Comparison of ENCODE assay signal across 15 cellular contexts in the genomic region with DNA sequence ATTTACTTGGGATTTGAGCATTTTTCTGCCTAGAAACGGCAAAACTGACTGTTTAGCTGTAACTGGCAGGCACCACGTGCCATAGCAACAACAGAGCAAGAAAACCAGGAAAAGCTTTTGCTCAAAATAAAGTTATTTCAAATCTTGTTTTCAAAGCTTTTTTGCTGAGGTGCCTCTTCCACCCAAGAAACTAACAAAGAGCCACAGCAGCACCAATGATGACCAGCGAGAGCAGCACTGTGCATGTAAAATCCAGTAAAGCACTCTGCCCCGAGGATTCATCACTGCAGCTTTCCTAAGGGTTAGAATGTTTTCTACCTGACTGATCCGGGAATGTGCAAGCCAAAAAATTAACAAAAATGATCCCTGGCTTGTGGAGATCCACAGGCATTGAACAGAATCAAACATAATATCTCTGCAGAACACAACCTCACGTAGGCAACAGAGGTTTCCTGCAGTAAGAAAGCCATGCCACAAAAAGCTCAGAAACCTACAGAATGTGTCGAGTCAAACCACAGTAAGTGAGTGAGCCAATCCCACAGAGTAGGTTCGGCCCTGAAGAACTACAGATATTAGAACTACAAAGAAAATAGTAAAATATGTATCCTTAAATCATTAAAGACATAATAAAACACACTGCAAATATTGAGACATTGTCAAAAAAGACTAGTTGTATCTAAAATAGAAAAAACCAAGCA. TPM values are rescaled to one million over a fixed set of nuclear protein-coding genes. Genes with fewer than 3 reads are reported as not detected.
A peak's percentile ranks its signal among the peaks of the same experiment; 100 is the strongest.
DNase-seq lines count a peak whose midpoint lies in the region; ATAC-seq, FAIRE-seq and TF ChIP-seq lines count a peak whose summit lies in the region.
"Had no signal": no experiment of that assay in that cellular context is flagged by ENCODE, and none has a peak within 500 bp of the region (broad histone marks: within the 10 kb centered on the region; RNA-seq: fewer than 3 reads in every experiment).

No MANE protein-coding gene starts in this region.

- POLR2A ChIA-PET in activated naive CD8-positive, alpha-beta T cell treated with anti-CD3 and anti-CD28 coated beads, Interleukin-2, amount 10 ng/mL, durations not matched to agents 7 days and 5 days (lab: Charles Lee), result no interaction called here
- POLR2A ChIA-PET in WTC11 (lab: Charles Lee), result no interaction called here

- CTCF ChIA-PET in WTC11 (lab: Charles Lee), result interaction anchor here (0.6 to 1.4 kb wide), 3 partner anchors 13 to 267 kb away, joined by 3 to 6 read pairs (median 3); no protein-coding TSS in a partner anchor

- H3K27me3 Mint-ChIP-seq in activated naive CD8-positive, alpha-beta T cell treated with anti-CD3 and anti-CD28 coated beads, Interleukin-2, amount 10 ng/mL, durations not matched to agents 7 days and 5 days, result peaks cover 49% of the 10 kb centered on the region
- H3K27me3 Mint-ChIP-seq in activated naive CD8-positive, alpha-beta T cell treated with anti-CD3 and anti-CD28 coated beads for 36 hours, result peaks cover 23% of the 10 kb centered on the region
- no peaks in the 10 kb centered on the region for H3K27me3 Mint-ChIP-seq in WTC11 (ENCODE audit: low read depth)

- intact Hi-C loops in esophagus muscularis mucosa (cut with DNase I), result loop anchor here (10.0 kb wide), 1 partner anchor 738 kb away; no protein-coding TSS in a partner anchor

- H3K27me3 ChIP-seq in kidney epithelial cell (ENCODE audit: control insufficient read depth, insufficient read depth, low read length) (no peaks in the 10 kb centered on the region), esophagus muscularis mucosa (peaks cover 0 to 6% (median 0%) of the 10 kb centered on the region in 4 donors)
- H3K27me3 ChIP-seq: right atrium auricular region had no signal

- H3K9me3 Mint-ChIP-seq in activated naive CD8-positive, alpha-beta T cell treated with anti-CD3 and anti-CD28 coated beads, Interleukin-2, amount 10 ng/mL, durations not matched to agents 7 days and 5 days, result no peaks in the 10 kb centered on the region
- no peaks in the 10 kb centered on the region for H3K9me3 Mint-ChIP-seq in activated naive CD8-positive, alpha-beta T cell treated with anti-CD3 and anti-CD28 coated beads for 36 hours
- H3K9me3 Mint-ChIP-seq in WTC11, result peaks cover 3% of the 10 kb centered on the region; the same call in 1 of the 2 replicates

- H3K36me3 Mint-ChIP-seq in activated naive CD8-positive, alpha-beta T cell treated with anti-CD3 and anti-CD28 coated beads, Interleukin-2, amount 10 ng/mL, durations not matched to agents 7 days and 5 days, result peaks cover 2% of the 10 kb centered on the region
- no peaks in the 10 kb centered on the region for H3K36me3 Mint-ChIP-seq in activated naive CD8-positive, alpha-beta T cell treated with anti-CD3 and anti-CD28 coated beads for 36 hours
- no peaks in the 10 kb centered on the region for H3K36me3 Mint-ChIP-seq in WTC11

- no peak for TF ChIP-seq CTCF in WTC11 (IDR thresholded peaks at IDR 0.05)
- peak; percentile 28 for TF ChIP-seq CTCF in kidney epithelial cell (IDR thresholded peaks at IDR 0.05; ENCODE audit: insufficient read depth, low read length, poor library complexity, severe bottlenecking)
- TF ChIP-seq CTCF in esophagus muscularis mucosa (IDR thresholded peaks at IDR 0.05), result no peak

- peak; percentile 55 for ATAC-seq in activated naive CD8-positive, alpha-beta T cell treated with anti-CD3 and anti-CD28 coated beads, Interleukin-2, amount 10 ng/mL, durations not matched to agents 7 days and 5 days (ENCODE audit: low read depth)
- peak; percentile 26; the same call in 1 of the 2 replicates for ATAC-seq in WTC11

- no peaks in the 10 kb centered on the region for H3K9me3 ChIP-seq in esophagus muscularis mucosa
- H3K9me3 ChIP-seq: right atrium auricular region, thoracic aorta had no signal

- H3K4me3 ChIP-seq in kidney epithelial cell (ENCODE audit: low read depth, low read length), result no peak overlapping the region
- H3K4me3 ChIP-seq in esophagus muscularis mucosa, result no peak overlapping the region
- H3K4me3 ChIP-seq: right atrium auricular region, thoracic aorta had no signal

- no peak overlapping the region for H3K27ac Mint-ChIP-seq in activated naive CD8-positive, alpha-beta T cell treated with anti-CD3 and anti-CD28 coated beads, Interleukin-2, amount 10 ng/mL, durations not matched to agents 7 days and 5 days
- no peak overlapping the region for H3K27ac Mint-ChIP-seq in activated naive CD8-positive, alpha-beta T cell treated with anti-CD3 and anti-CD28 coated beads for 36 hours
- no peak overlapping the region for H3K27ac Mint-ChIP-seq in WTC11
- H3K27ac Mint-ChIP-seq: B cell had no signal

- H3K4me1 ChIP-seq in esophagus muscularis mucosa, result no peaks in the 10 kb centered on the region
- H3K4me1 ChIP-seq: right atrium auricular region had no signal

- DNase-seq in activated naive CD8-positive, alpha-beta T cell treated with anti-CD3 and anti-CD28 coated beads, Interleukin-2, amount 10 ng/mL, durations not matched to agents 7 days and 5 days, result no peak
- DNase-seq in activated naive CD8-positive, alpha-beta T cell treated with anti-CD3 and anti-CD28 coated beads for 36 hours, result no peak
- DNase-seq in WTC11 (ENCODE audit: low spot score) (no peak), kidney epithelial cell (ENCODE audit: low read depth) (no peak), urothelium cell line (ENCODE audit: low spot score) (peak; percentile 38), DMS79 treated with DMSO at 0.1 percent for 48 hours (lab: John Stamatoyannopoulos, UW) (no peak), NOMO-1 treated with DMSO at 0.1 percent for 48 hours (lab: John Stamatoyannopoulos, UW; ENCODE audit: unreplicated experiment) (no peak), esophagus muscularis mucosa (ENCODE audit: extremely low spot score) (no peak)
- DNase-seq: activated naive CD4-positive, alpha-beta T cell; mammary epithelial cell; NCI-H2171 had no signal

- no peak for TF ChIP-seq POLR2A in esophagus muscularis mucosa (IDR thresholded peaks at IDR 0.05; ENCODE audit: low read depth)

- no peak overlapping the region for H3K27ac ChIP-seq in esophagus muscularis mucosa (replicated peaks in 1 of 4)
- H3K27ac ChIP-seq: right atrium auricular region, thoracic aorta had no signal

- TF ChIP-seq EP300 in esophagus muscularis mucosa (IDR thresholded peaks at IDR 0.05), result no peak

- FAIRE-seq in urothelium cell line (lab: Jason Lieb, UNC), result no peak

- 74% methylated on average over 7 of the region's 8 CpGs for WGBS in esophagus muscularis mucosa

- H3K4me1 Mint-ChIP-seq in activated naive CD8-positive, alpha-beta T cell treated with anti-CD3 and anti-CD28 coated beads, Interleukin-2, amount 10 ng/mL, durations not matched to agents 7 days and 5 days, result peaks cover 30% of the 10 kb centered on the region
- peaks cover 20% of the 10 kb centered on the region for H3K4me1 Mint-ChIP-seq in activated naive CD8-positive, alpha-beta T cell treated with anti-CD3 and anti-CD28 coated beads for 36 hours
- H3K4me1 Mint-ChIP-seq in WTC11, result peaks cover 16% of the 10 kb centered on the region

- H3K36me3 ChIP-seq in kidney epithelial cell (ENCODE audit: control insufficient read depth, insufficient read depth, low read length), result no peaks in the 10 kb centered on the region
- no peaks in the 10 kb centered on the region for H3K36me3 ChIP-seq in esophagus muscularis mucosa
- H3K36me3 ChIP-seq: right atrium auricular region, thoracic aorta had no signal

- H3K4me3 Mint-ChIP-seq in activated naive CD8-positive, alpha-beta T cell treated with anti-CD3 and anti-CD28 coated beads, Interleukin-2, amount 10 ng/mL, durations not matched to agents 7 days and 5 days, result peak overlapping the region; percentile 49
- H3K4me3 Mint-ChIP-seq in activated naive CD8-positive, alpha-beta T cell treated with anti-CD3 and anti-CD28 coated beads for 36 hours, result no peak overlapping the region
- no peak overlapping the region for H3K4me3 Mint-ChIP-seq in WTC11
- H3K4me3 Mint-ChIP-seq: B cell had no signal

TF ChIP-seq in WTC11, 78 proteins besides CTCF, POLR2A, EP300 and RAD21 (continues in another document):
- no peak for TF ChIP-seq EMX1 (CRISPR knock-in tag; IDR thresholded peaks at IDR 0.05)
- TF ChIP-seq ETV6 (CRISPR knock-in tag; IDR thresholded peaks at IDR 0.05), result no peak
- no peak for TF ChIP-seq TEAD1 (CRISPR knock-in tag; IDR thresholded peaks at IDR 0.05)
- TF ChIP-seq, protein P1, sequence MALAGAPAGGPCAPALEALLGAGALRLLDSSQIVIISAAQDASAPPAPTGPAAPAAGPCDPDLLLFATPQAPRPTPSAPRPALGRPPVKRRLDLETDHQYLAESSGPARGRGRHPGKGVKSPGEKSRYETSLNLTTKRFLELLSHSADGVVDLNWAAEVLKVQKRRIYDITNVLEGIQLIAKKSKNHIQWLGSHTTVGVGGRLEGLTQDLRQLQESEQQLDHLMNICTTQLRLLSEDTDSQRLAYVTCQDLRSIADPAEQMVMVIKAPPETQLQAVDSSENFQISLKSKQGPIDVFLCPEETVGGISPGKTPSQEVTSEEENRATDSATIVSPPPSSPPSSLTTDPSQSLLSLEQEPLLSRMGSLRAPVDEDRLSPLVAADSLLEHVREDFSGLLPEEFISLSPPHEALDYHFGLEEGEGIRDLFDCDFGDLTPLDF (CRISPR knock-in tag; IDR thresholded peaks at IDR 0.05), result no peak

RNA-seq across cellular contexts. Expression of a gene that starts 7.4 kb away (rescaled TPM):
- total RNA-seq in activated naive CD8-positive, alpha-beta T cell treated with anti-CD3 and anti-CD28 coated beads, Interleukin-2, amount 10 ng/mL, durations not matched to agents 7 days and 5 days, result 1 to 10 TPM in 1 of 2 experiments, under 1 TPM in 1; 0.94 to 1.6 TPM
- total RNA-seq in activated naive CD8-positive, alpha-beta T cell treated with anti-CD3 and anti-CD28 coated beads for 36 hours, result 1 to 10 TPM in 1 of 2 experiments, under 1 TPM in 1; 0.68 to 1.1 TPM
- total RNA-seq in WTC11 (2021) (4.0 to 6.0 TPM (median 5.6 TPM) in 3 replicates), kidney epithelial cell (8.0 and 14.8 TPM in 2 replicates), esophagus muscularis mucosa (under 1 TPM in 3 of 4 donors, not detected in 1; 0.50 to 0.86 (median 0.65) TPM)

RNA-seq across cellular contexts. Expression of a gene that starts 51.0 kb away (rescaled TPM):
- not detected for total RNA-seq in activated naive CD8-positive, alpha-beta T cell treated with anti-CD3 and anti-CD28 coated beads, Interleukin-2, amount 10 ng/mL, durations not matched to agents 7 days and 5 days
- total RNA-seq in activated naive CD8-positive, alpha-beta T cell treated with anti-CD3 and anti-CD28 coated beads for 36 hours, result not detected
- total RNA-seq in WTC11 (2021) (not detected in 3 replicates), kidney epithelial cell (1.5 and 1.8 TPM in 2 replicates), esophagus muscularis mucosa (not detected)
- total RNA-seq: B cell, dorsolateral prefrontal cortex, right atrium auricular region, thoracic aorta had no signal
